In the genomic region with DNA sequence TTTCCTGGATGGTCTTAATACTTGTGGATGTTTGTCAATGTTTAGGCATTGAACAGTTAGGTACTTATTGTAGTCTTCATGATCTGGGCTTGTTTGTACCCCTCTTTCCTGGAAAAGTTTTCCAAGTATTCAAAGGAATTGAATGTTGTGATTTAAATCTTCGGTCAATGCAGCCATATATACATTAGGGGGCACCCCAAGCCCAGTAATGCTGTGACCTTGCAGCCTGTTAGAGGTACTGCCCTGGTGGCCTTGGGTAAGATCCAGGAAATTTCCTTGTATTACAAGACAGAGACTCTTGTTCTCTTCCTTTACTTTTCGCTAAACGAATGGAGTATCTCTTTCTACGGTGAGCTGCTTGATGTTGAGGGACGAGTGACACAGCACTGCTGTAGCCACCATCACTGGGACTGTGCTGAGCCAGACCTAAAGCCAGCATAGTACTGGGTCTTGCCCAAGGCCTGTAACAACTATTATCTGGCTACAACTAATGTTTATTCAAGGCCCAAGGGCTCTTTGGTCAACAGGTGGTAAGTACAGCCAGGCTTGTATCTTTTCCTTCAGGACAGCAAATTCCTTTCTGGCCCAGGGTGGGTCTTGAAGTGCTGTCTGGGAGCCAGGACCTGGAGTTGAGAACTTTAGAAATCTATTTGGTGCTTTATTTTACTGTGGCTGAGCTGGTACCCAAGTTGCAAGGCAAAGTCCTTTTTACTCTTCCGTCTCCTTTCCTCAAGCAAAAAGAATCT, we compare ENCODE assay signal across 10 cellular contexts.
DNase-seq lines count a peak whose midpoint lies in the region; TF ChIP-seq lines count a peak whose summit lies in the region.
"Had no signal": no experiment of that assay in that cellular context is flagged by ENCODE, and none has a peak within 500 bp of the region (broad histone marks: within the 10 kb centered on the region; RNA-seq: fewer than 3 reads in every experiment).

No MANE protein-coding gene starts in this region.

- DNase-seq in H4 (ENCODE audit: low spot score) (peak; percentile 23), NCI-H2029 (lab: John Stamatoyannopoulos, UW) (peak; percentile 66), kidney epithelial cell (ENCODE audit: low read depth) (no peak), HPDE6-E6E7 (ENCODE audit: extremely low spot score) (no peak), GM19240 (ENCODE audit: insufficient read length, low spot score) (no peak)
- no peak for DNase-seq in activated CD8-positive, alpha-beta memory T cell treated with anti-CD3 and anti-CD28 coated beads, Interleukin-2, amount 50 U/mL, for 48 hours
- DNase-seq in stimulated activated CD4-positive, alpha-beta T cell treated with anti-CD3 and anti-CD28 coated beads, Interleukin-2, amount 100 ng/mL, for 48 hours: no peak
- DNase-seq: activated naive CD8-positive, alpha-beta T cell treated with anti-CD3 and anti-CD28 coated beads, Interleukin-2, amount 10 ng/mL, durations not matched to agents 7 days and 5 days had no signal

- no peaks in the 10 kb centered on the region for H3K36me3 ChIP-seq in kidney epithelial cell (ENCODE audit: control insufficient read depth, insufficient read depth, low read length)
- H3K36me3 ChIP-seq: thoracic aorta had no signal

- no peaks in the 10 kb centered on the region for H3K27me3 ChIP-seq in kidney epithelial cell (ENCODE audit: control insufficient read depth, insufficient read depth, low read length)

- peak; percentile 60 for TF ChIP-seq CTCF in GM12873 (IDR thresholded peaks at IDR 0.05; ENCODE audit: insufficient read depth, low read depth, low read length, missing control alignments)
- TF ChIP-seq CTCF in kidney epithelial cell (IDR thresholded peaks at IDR 0.05; ENCODE audit: insufficient read depth, low read length, poor library complexity, severe bottlenecking): peak; percentile 6

- H3K4me3 ChIP-seq in kidney epithelial cell (ENCODE audit: low read depth, low read length): no peak overlapping the region
- H3K4me3 ChIP-seq: thoracic aorta had no signal

Comparison
In these comparisons a context has a peak if more than half of its experiments do, and no peak if none do; other contexts are left out.
1. DNase-seq: peak in H4 (single experiment) and NCI-H2029 (single experiment); none in kidney epithelial cell (single experiment), activated CD8-positive, alpha-beta memory T cell treated with anti-CD3 and anti-CD28 coated beads, Interleukin-2, amount 50 U/mL, for 48 hours (single experiment), HPDE6-E6E7 (single experiment), stimulated activated CD4-positive, alpha-beta T cell treated with anti-CD3 and anti-CD28 coated beads, Interleukin-2, amount 100 ng/mL, for 48 hours (0 of 2) and GM19240 (single experiment).